ENCODE assay signal across 8 cellular contexts in the genomic region with DNA sequence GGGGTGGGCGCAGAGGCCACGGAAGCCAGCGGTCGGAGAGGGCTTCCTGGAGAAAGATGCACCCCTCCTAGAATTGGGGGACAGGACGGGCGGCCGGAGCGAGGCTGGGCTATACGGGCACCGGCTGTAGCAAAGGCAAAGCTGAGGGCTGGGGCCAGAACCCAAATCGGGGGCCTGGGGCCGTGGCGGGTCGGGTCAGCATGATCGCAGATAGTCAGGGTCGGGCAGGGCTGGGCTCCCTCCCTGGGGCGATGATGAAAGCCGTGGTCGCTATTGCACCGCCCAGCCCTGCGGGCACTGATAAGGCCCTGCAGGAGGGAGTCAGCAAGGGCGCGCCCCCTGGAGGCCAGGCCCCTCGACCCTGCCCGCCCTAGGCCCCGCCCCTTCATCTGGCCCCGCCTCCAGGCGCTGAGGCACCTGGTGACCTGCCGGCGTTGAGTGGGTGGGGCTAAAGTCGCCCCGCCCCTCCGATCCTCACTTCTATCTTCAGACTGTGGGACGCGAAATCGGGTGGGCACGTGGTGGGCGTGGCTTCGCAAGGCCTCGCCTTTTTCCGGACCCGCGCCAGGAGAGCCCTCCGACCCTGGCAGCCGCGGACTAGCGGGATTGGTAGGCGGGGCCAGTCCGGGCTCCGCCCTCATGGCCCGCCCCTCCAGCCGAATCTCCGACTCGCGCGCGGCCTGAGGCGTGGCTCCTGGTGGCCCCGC. TPM values are rescaled to one million over a fixed set of nuclear protein-coding genes. Genes with fewer than 3 reads are reported as not detected.
A peak's percentile ranks its signal among the peaks of the same experiment; 100 is the strongest.
DNase-seq lines count a peak whose midpoint lies in the region; ATAC-seq and TF ChIP-seq lines count a peak whose summit lies in the region.

No MANE protein-coding gene starts in this region.

- H3K36me3 Mint-ChIP-seq in Caco-2 (ENCODE audit: insufficient read depth, unreplicated experiment) = peaks cover 17% of the 10 kb centered on the region
- H3K36me3 Mint-ChIP-seq in memory B cell = no peaks in the 10 kb centered on the region

- H3K4me3 Mint-ChIP-seq in Caco-2 (ENCODE audit: unreplicated experiment) (peak overlapping the region; percentile 82), memory B cell (peak overlapping the region; percentile 97)

- peak overlapping the region; percentile 77 for H3K4me3 ChIP-seq in Caco-2 (ENCODE audit: low read depth, low read length)

- BruUV-seq in Caco-2 (replicated peaks; lab: Mats Ljungman, UMichigan) = TSS peak; percentile 37

- CTCF ChIA-PET in Caco-2 (lab: Charles Lee) = interaction anchor here (0.6 to 0.7 kb wide), 2 partner anchors 74 to 105 kb away, joined by 3 read pairs; no protein-coding TSS in a partner anchor

- ATAC-seq in GM21360 (IDR thresholded peaks at IDR 0.05; ENCODE audit: unreplicated experiment) (peak; percentile 55), memory B cell (ENCODE audit: low read depth) (peak; percentile 64)

- intact Hi-C loops in Caco-2 (cut with micrococcal nuclease; ENCODE audit: unreplicated experiment) = loop anchor here (2.0 kb wide), 1 partner anchor 45 kb away; no protein-coding TSS in a partner anchor

- TF ChIP-seq CTCF in Caco-2 (IDR thresholded peaks at IDR 0.05; ENCODE audit: insufficient read depth in 1 of 2, low read depth in 1 of 2, low read length in 1 of 2, severe bottlenecking in 1 of 2, unreplicated experiment in 1 of 2) = peak; percentile 64 to 76

- POLR2A ChIA-PET in Caco-2 (lab: Charles Lee) = no interaction called here

- H3K27me3 Mint-ChIP-seq in Caco-2 (ENCODE audit: insufficient read depth, unreplicated experiment) (no peaks in the 10 kb centered on the region), memory B cell (no peaks in the 10 kb centered on the region)

- H3K36me3 ChIP-seq in Caco-2 (ENCODE audit: control insufficient read depth, insufficient read depth, low read length) = no peaks in the 10 kb centered on the region

- H3K27me3 ChIP-seq in Caco-2 (replicated peaks; ENCODE audit: control insufficient read depth, insufficient read depth, low read length) = no peaks in the 10 kb centered on the region

- DNase-seq in Caco-2 (peak; percentile 98 to 99), HT1080 (ENCODE audit: low read depth) (peak; percentile 98), NK-92 (lab: John Stamatoyannopoulos, UW; ENCODE audit: unreplicated experiment) (peak; percentile 91), memory B cell (ENCODE audit: low spot score in 2 of 2) (peak; percentile 99)
- DNase-seq in activated CD8-positive, alpha-beta memory T cell treated with anti-CD3 and anti-CD28 coated beads for 24 hours = peak; percentile 100
- peak; percentile 99 for DNase-seq in effector CD8-positive, alpha-beta T cell (lab: John Stamatoyannopoulos, UW)
- peak; percentile 95 for DNase-seq in stimulated activated CD8-positive, alpha-beta memory T cell treated with anti-CD3 and anti-CD28 coated beads, Interleukin-12 subunit alpha, Interleukin-12 subunit beta, amount 100 ng/mL, for 24 hours (ENCODE audit: extremely low read depth)

- peaks cover 11% of the 10 kb centered on the region for H3K4me1 Mint-ChIP-seq in Caco-2 (ENCODE audit: low read depth, unreplicated experiment)
- peaks cover 45% of the 10 kb centered on the region for H3K4me1 Mint-ChIP-seq in memory B cell

- H3K9me3 Mint-ChIP-seq in Caco-2 (ENCODE audit: unreplicated experiment) = no peaks in the 10 kb centered on the region
- H3K9me3 Mint-ChIP-seq in memory B cell = no peaks in the 10 kb centered on the region

- H3K4me1 ChIP-seq in Caco-2 = peaks cover 14% of the 10 kb centered on the region

- no peaks in the 10 kb centered on the region for H3K9me3 ChIP-seq in Caco-2

- H3K27ac Mint-ChIP-seq in Caco-2 (ENCODE audit: unreplicated experiment) = peak overlapping the region; percentile 89
- peak overlapping the region; percentile 99 for H3K27ac Mint-ChIP-seq in memory B cell

RNA-seq across cellular contexts. Expression of gene SH2B3, which starts 0.4 kb away (rescaled TPM):
- 15.6 and 16.1 TPM in 2 replicates for total RNA-seq in Caco-2 (2022)
- total RNA-seq in HT1080 (2014; rRNA removed; shearing (Covaris generic)) = 60.1 and 69.6 TPM in 2 replicates
- polyA plus RNA-seq in HT1080 (2015; cell fraction: cytosol; rRNA removed) = 84.4 and 101 TPM in 2 replicates
- polyA plus RNA-seq in HT1080 (2015; cell fraction: nucleus; rRNA removed) = 49.1 and 50.4 TPM in 2 replicates

RNA-seq across cellular contexts. Expression of gene PHETA1, which starts 36.4 kb away (rescaled TPM):
- total RNA-seq in Caco-2 (2022) = 14.9 and 17.2 TPM in 2 replicates
- total RNA-seq in HT1080 (2014; rRNA removed; shearing (Covaris generic)) = 4.1 and 4.2 TPM in 2 replicates
- polyA plus RNA-seq in HT1080 (2015; cell fraction: cytosol; rRNA removed) = 6.6 and 7.8 TPM in 2 replicates
- polyA plus RNA-seq in HT1080 (2015; cell fraction: nucleus; rRNA removed) = 6.1 and 6.9 TPM in 2 replicates

Comparison
In these comparisons a context has a peak if more than half of its experiments do, and no peak if none do; other contexts are left out.
1. Peak in every context shown above with its lines: DNase-seq, ATAC-seq and H3K4me3 ChIP-seq.